Comparison of ENCODE assay signal across 12 cellular contexts in the genomic region with DNA sequence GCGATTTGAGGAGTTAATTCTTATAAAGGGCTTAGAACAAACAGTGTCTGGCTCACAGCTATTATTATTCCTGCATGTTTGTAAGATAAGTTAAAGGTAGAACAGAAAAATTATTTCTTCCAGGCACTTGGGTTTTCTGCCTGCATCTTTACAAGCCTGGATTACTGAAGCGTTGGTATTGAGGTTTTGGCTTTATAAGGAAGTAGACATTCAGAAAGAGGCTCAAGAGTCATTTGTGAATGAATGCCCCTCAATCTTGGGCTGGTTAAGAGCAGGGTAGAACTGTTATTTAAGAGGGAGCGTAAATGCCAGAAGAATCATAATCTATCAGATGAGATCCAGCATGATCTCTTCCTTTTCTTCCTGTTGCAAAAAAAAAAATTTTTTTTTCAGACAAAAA.
DNase-seq lines count a peak whose midpoint lies in the region; ATAC-seq and TF ChIP-seq lines count a peak whose summit lies in the region.
"Had no signal": no experiment of that assay in that cellular context is flagged by ENCODE, and none has a peak within 500 bp of the region (broad histone marks: within the 10 kb centered on the region; RNA-seq: fewer than 3 reads in every experiment).

No MANE protein-coding gene starts in this region.

- H3K27me3 ChIP-seq in heart right ventricle = no peaks in the 10 kb centered on the region
- H3K27me3 ChIP-seq in mesenchymal stem cell (ENCODE audit: control insufficient read depth in 1 of 2, insufficient read depth in 1 of 2, low read length in 2 of 2) = no peaks in the 10 kb centered on the region
- no peaks in the 10 kb centered on the region for H3K27me3 ChIP-seq in upper lobe of right lung
- H3K27me3 ChIP-seq: Peyer's patch had no signal

- H3K4me1 Mint-ChIP-seq in WTC11 = peaks cover 40% of the 10 kb centered on the region

- H3K36me3 ChIP-seq in heart right ventricle (no peaks in the 10 kb centered on the region), mesenchymal stem cell (ENCODE audit: control insufficient read depth in 1 of 2, insufficient read depth in 2 of 2, low read depth in 1 of 2, low read length in 2 of 2) (no peaks in the 10 kb centered on the region), upper lobe of right lung (no peaks in the 10 kb centered on the region)
- H3K36me3 ChIP-seq: Peyer's patch had no signal

- H3K14ac ChIP-seq in mesenchymal stem cell (ENCODE audit: low read length in 2 of 2) = no peak overlapping the region

- peaks cover 2 to 41% (median 25%) of the 10 kb centered on the region in 9 donors for H3K4me1 ChIP-seq in heart right ventricle
- peaks cover 4% of the 10 kb centered on the region for H3K4me1 ChIP-seq in mesenchymal stem cell (ENCODE audit: control insufficient read depth, insufficient read depth, low read depth, low read length)
- peaks cover 24% of the 10 kb centered on the region for H3K4me1 ChIP-seq in upper lobe of right lung

- H3K9me3 Mint-ChIP-seq in WTC11 = no peaks in the 10 kb centered on the region

- H2AK5ac ChIP-seq in mesenchymal stem cell (ENCODE audit: low read length, severe bottlenecking) = no peak overlapping the region

- 62 to 72% methylated on average over 3 of the region's 3 CpGs for WGBS in heart right ventricle, 2 donors
- 79% methylated on average over 3 of the region's 3 CpGs for WGBS in mesenchymal stem cell

- no peaks in the 10 kb centered on the region for H3K36me3 Mint-ChIP-seq in WTC11

- peak overlapping the region; percentile 74 for H3K27ac Mint-ChIP-seq in WTC11

- CTCF ChIA-PET in WTC11 (lab: Charles Lee) = interaction anchor here (2.2 kb wide), 1 partner anchor 80 kb away, joined by 7 read pairs; no protein-coding TSS in a partner anchor

- no peak overlapping the region for H3K18ac ChIP-seq in mesenchymal stem cell (ENCODE audit: low read depth in 1 of 2, low read length in 2 of 2)

- H3K9me3 ChIP-seq in heart right ventricle (no peaks in the 10 kb centered on the region), mesenchymal stem cell (ENCODE audit: control insufficient read depth, low read length) (no peaks in the 10 kb centered on the region), upper lobe of right lung (no peaks in the 10 kb centered on the region)
- H3K9me3 ChIP-seq: Peyer's patch had no signal

- no peak overlapping the region for H3K4me3 ChIP-seq in heart right ventricle
- H3K4me3 ChIP-seq in mesenchymal stem cell (ENCODE audit: insufficient read depth in 1 of 2, low read depth in 1 of 2, low read length in 2 of 2) = no peak overlapping the region
- no peak overlapping the region for H3K4me3 ChIP-seq in upper lobe of right lung
- H3K4me3 ChIP-seq: lung, Peyer's patch had no signal

- H3K4ac ChIP-seq in mesenchymal stem cell (ENCODE audit: low read depth in 1 of 2, low read length in 2 of 2) = no peak overlapping the region

- no peak overlapping the region for H2BK15ac ChIP-seq in mesenchymal stem cell (ENCODE audit: low read depth, poor library complexity, severe bottlenecking)

- DNase-seq in heart right ventricle (no peak), cardiac septum (ENCODE audit: low spot score) (no peak), WTC11 (ENCODE audit: low spot score) (no peak), mesenchymal stem cell (no peak), upper lobe of right lung (no peak), NCI-H446 (lab: John Stamatoyannopoulos, UW) (no peak)
- DNase-seq: activated CD4-positive, alpha-beta T cell treated with anti-CD3 and anti-CD28 coated beads, Interleukin-2, amount 50 U/mL, for 4 hours; Peyer's patch; stimulated activated naive CD4-positive, alpha-beta T cell treated with Interleukin-2 at 50 U/mL for 16 hours had no signal

- POLR2A ChIA-PET in WTC11 (lab: Charles Lee) = interaction anchor here (1.0 kb wide), 1 partner anchor 170 kb away, joined by 3 read pairs; a partner anchor contains a TSS

- peaks cover 25% of the 10 kb centered on the region for H3K27me3 Mint-ChIP-seq in WTC11 (ENCODE audit: low read depth)

- no peak overlapping the region for H2BK5ac ChIP-seq in mesenchymal stem cell (ENCODE audit: low read depth, low read length, poor library complexity, severe bottlenecking)

- H3K27ac ChIP-seq in heart right ventricle (peak overlapping the region in 8 of 10 donors; percentile 97 to 100 (median 99)), mesenchymal stem cell (ENCODE audit: low read length, poor library complexity, severe bottlenecking) (no peak overlapping the region), upper lobe of right lung (peak overlapping the region; percentile 98)

- H2BK12ac ChIP-seq in mesenchymal stem cell (ENCODE audit: low read length in 2 of 2) = no peak overlapping the region

- intact Hi-C loops in heart right ventricle (cut with DNase I) (no loop called here), cardiac septum (cut with DNase I) (no loop called here), upper lobe of right lung (cut with DNase I) (no loop called here)

- no peak overlapping the region for H4K91ac ChIP-seq in mesenchymal stem cell (ENCODE audit: low read length)

- H4K8ac ChIP-seq in mesenchymal stem cell (ENCODE audit: low read length) = no peak overlapping the region

- H2AFZ ChIP-seq in mesenchymal stem cell (ENCODE audit: low read depth, low read length) = no peak overlapping the region

- no peak overlapping the region for H3K4me2 ChIP-seq in mesenchymal stem cell (ENCODE audit: low read length, poor library complexity, severe bottlenecking)

- ATAC-seq in heart right ventricle = no peak
- no peak for ATAC-seq in WTC11
- no peak for ATAC-seq in upper lobe of right lung
- ATAC-seq in HG03460 (IDR thresholded peaks at IDR 0.05; ENCODE audit: unreplicated experiment) = no peak
- no peak for ATAC-seq in HG03378 (IDR thresholded peaks at IDR 0.05; ENCODE audit: unreplicated experiment)

- H2BK120ac ChIP-seq in mesenchymal stem cell (ENCODE audit: low read depth, low read length) = no peak overlapping the region

- H3K9ac ChIP-seq in mesenchymal stem cell (ENCODE audit: low read length) = peak overlapping the region; percentile 63

- TF ChIP-seq CTCF in heart right ventricle (IDR thresholded peaks at IDR 0.05) (no peak), WTC11 (IDR thresholded peaks at IDR 0.05) (no peak), upper lobe of right lung (IDR thresholded peaks at IDR 0.05) (no peak)

- no peaks in the 10 kb centered on the region for H3K79me1 ChIP-seq in mesenchymal stem cell (replicated peaks; ENCODE audit: low read length, poor library complexity, severe bottlenecking)

- peak overlapping the region; percentile 90 for H3K4me3 Mint-ChIP-seq in WTC11

- no peak overlapping the region for H3K23ac ChIP-seq in mesenchymal stem cell (ENCODE audit: low read length in 2 of 2)

TF ChIP-seq in WTC11, 78 proteins besides CTCF, POLR2A, EP300 and RAD21 (continues in another document):
- TF ChIP-seq, protein P1, sequence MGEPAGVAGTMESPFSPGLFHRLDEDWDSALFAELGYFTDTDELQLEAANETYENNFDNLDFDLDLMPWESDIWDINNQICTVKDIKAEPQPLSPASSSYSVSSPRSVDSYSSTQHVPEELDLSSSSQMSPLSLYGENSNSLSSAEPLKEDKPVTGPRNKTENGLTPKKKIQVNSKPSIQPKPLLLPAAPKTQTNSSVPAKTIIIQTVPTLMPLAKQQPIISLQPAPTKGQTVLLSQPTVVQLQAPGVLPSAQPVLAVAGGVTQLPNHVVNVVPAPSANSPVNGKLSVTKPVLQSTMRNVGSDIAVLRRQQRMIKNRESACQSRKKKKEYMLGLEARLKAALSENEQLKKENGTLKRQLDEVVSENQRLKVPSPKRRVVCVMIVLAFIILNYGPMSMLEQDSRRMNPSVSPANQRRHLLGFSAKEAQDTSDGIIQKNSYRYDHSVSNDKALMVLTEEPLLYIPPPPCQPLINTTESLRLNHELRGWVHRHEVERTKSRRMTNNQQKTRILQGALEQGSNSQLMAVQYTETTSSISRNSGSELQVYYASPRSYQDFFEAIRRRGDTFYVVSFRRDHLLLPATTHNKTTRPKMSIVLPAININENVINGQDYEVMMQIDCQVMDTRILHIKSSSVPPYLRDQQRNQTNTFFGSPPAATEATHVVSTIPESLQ (CRISPR knock-in tag; IDR thresholded peaks at IDR 0.05) = no peak
- no peak for TF ChIP-seq KAT7 (CRISPR knock-in tag; IDR thresholded peaks at IDR 0.05; ENCODE audit: borderline replicate concordance)
- TF ChIP-seq PRRX2 (CRISPR knock-in tag; IDR thresholded peaks at IDR 0.05) = no peak
- TF ChIP-seq, protein P2, sequence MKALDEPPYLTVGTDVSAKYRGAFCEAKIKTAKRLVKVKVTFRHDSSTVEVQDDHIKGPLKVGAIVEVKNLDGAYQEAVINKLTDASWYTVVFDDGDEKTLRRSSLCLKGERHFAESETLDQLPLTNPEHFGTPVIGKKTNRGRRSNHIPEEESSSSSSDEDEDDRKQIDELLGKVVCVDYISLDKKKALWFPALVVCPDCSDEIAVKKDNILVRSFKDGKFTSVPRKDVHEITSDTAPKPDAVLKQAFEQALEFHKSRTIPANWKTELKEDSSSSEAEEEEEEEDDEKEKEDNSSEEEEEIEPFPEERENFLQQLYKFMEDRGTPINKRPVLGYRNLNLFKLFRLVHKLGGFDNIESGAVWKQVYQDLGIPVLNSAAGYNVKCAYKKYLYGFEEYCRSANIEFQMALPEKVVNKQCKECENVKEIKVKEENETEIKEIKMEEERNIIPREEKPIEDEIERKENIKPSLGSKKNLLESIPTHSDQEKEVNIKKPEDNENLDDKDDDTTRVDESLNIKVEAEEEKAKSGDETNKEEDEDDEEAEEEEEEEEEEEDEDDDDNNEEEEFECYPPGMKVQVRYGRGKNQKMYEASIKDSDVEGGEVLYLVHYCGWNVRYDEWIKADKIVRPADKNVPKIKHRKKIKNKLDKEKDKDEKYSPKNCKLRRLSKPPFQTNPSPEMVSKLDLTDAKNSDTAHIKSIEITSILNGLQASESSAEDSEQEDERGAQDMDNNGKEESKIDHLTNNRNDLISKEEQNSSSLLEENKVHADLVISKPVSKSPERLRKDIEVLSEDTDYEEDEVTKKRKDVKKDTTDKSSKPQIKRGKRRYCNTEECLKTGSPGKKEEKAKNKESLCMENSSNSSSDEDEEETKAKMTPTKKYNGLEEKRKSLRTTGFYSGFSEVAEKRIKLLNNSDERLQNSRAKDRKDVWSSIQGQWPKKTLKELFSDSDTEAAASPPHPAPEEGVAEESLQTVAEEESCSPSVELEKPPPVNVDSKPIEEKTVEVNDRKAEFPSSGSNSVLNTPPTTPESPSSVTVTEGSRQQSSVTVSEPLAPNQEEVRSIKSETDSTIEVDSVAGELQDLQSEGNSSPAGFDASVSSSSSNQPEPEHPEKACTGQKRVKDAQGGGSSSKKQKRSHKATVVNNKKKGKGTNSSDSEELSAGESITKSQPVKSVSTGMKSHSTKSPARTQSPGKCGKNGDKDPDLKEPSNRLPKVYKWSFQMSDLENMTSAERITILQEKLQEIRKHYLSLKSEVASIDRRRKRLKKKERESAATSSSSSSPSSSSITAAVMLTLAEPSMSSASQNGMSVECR (CRISPR knock-in tag; IDR thresholded peaks at IDR 0.05; ENCODE audit: borderline replicate concordance) = no peak
- TF ChIP-seq NFE2L1 (CRISPR knock-in tag; IDR thresholded peaks at IDR 0.05) = no peak
